Comparison of ENCODE assay signal across 12 cellular contexts in the genomic region with DNA sequence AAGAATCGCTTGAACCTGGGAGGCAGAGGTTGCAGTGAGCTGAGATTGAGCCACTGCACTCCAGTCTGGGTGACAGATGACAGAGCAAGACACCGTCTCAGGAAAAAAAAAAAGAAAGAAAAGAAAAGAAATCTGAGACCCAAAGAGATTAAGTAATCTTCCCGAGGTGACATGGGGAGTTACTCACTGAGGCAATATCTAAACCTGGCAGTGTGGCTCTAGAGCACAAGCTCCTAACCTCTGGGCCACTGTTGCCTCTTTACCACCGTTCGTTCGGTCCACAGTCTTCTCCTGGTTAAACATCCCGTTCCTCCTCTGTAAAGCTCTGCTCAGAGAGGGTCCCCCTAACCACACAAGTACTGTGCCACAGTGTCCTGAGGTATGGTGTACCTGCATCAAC. TPM values are rescaled to one million over a fixed set of nuclear protein-coding genes. Genes with fewer than 3 reads are reported as not detected.
A peak's percentile ranks its signal among the peaks of the same experiment; 100 is the strongest.
DNase-seq lines count a peak whose midpoint lies in the region; ATAC-seq and TF ChIP-seq lines count a peak whose summit lies in the region.
"Had no signal": no experiment of that assay in that cellular context is flagged by ENCODE, and none has a peak within 500 bp of the region (broad histone marks: within the 10 kb centered on the region; RNA-seq: fewer than 3 reads in every experiment).

No MANE protein-coding gene starts in this region.

- H3K27ac ChIP-seq in liver (ENCODE audit: low read depth in 1 of 2, low read length in 2 of 2), result peak overlapping the region; percentile 99 to 100

- H3K4me1 Mint-ChIP-seq in stimulated activated naive CD8-positive, alpha-beta T cell treated with anti-CD3 and anti-CD28 coated beads, Interleukin-15, Interleukin-2, amounts not matched to agents 100 ng/mL and 50 ng/mL, for 24 hours (ENCODE audit: low read depth), result peaks cover 19% of the 10 kb centered on the region
- peaks cover 13% of the 10 kb centered on the region for H3K4me1 Mint-ChIP-seq in activated naive CD8-positive, alpha-beta T cell (ENCODE audit: low read depth)

- TF ChIP-seq RAD21 in liver (IDR thresholded peaks at IDR 0.05), result no peak

- no peak for TF ChIP-seq CTCF in liver (IDR thresholded peaks at IDR 0.05; ENCODE audit: low read depth, low read length, missing input control)

- H3K27me3 ChIP-seq in liver (ENCODE audit: control insufficient read depth in 4 of 4, insufficient read depth in 4 of 4, low read length in 3 of 4), result no peaks in the 10 kb centered on the region

- peak overlapping the region; percentile 90 to 99 (median 98) for H3K4me3 ChIP-seq in liver (ENCODE audit: low read depth in 1 of 3, low read length in 3 of 3)

- DNase-seq in stimulated activated naive CD8-positive, alpha-beta T cell treated with anti-CD3 and anti-CD28 coated beads, Interleukin-15, Interleukin-2, amounts not matched to agents 100 U/mL and 50 U/mL, for 24 hours, result no peak
- DNase-seq in GM19238 (ENCODE audit: insufficient read length, low spot score) (no peak), DMS53 treated with DMSO at 0.1 percent for 48 hours (lab: John Stamatoyannopoulos, UW; ENCODE audit: unreplicated experiment) (no peak)
- DNase-seq in NK-92 treated with Interleukin-12 subunit alpha and Interleukin-12 subunit beta, amount 100 ng/mL, for 24 hours (lab: John Stamatoyannopoulos, UW), result no peak
- DNase-seq: effector CD8-positive, alpha-beta T cell; NCI-H2081 treated with DMSO at 0.1 percent for 48 hours; occipital lobe; PC-3 had no signal

- no peak overlapping the region for H3K27ac Mint-ChIP-seq in stimulated activated naive CD8-positive, alpha-beta T cell treated with anti-CD3 and anti-CD28 coated beads, Interleukin-15, Interleukin-2, amounts not matched to agents 100 ng/mL and 50 ng/mL, for 24 hours
- peak overlapping the region; percentile 55 for H3K27ac Mint-ChIP-seq in activated naive CD8-positive, alpha-beta T cell

- H3K9me3 Mint-ChIP-seq in stimulated activated naive CD8-positive, alpha-beta T cell treated with anti-CD3 and anti-CD28 coated beads, Interleukin-15, Interleukin-2, amounts not matched to agents 100 ng/mL and 50 ng/mL, for 24 hours, result no peaks in the 10 kb centered on the region
- no peaks in the 10 kb centered on the region for H3K9me3 Mint-ChIP-seq in activated naive CD8-positive, alpha-beta T cell (ENCODE audit: low read depth)

- ATAC-seq in stimulated activated naive CD8-positive, alpha-beta T cell treated with anti-CD3 and anti-CD28 coated beads, Interleukin-15, Interleukin-2, amounts not matched to agents 100 U/mL and 50 U/mL, for 24 hours, result no peak
- ATAC-seq in GM19455 (IDR thresholded peaks at IDR 0.05; ENCODE audit: unreplicated experiment), result no peak
- ATAC-seq: PC-3 had no signal

- WGBS in liver, result 43% methylated on average over 7 of the region's 7 CpGs

- H3K9ac ChIP-seq in liver (ENCODE audit: low read depth in 1 of 2, low read length in 2 of 2), result peak overlapping the region; percentile 98 to 99

- peaks cover 0 to 12% (median 1%) of the 10 kb centered on the region in 4 donors for H3K36me3 ChIP-seq in liver (ENCODE audit: control insufficient read depth in 4 of 4, insufficient read depth in 3 of 4, low read depth in 1 of 4, low read length in 3 of 4)

- peak overlapping the region; percentile 97 for H3K4me3 Mint-ChIP-seq in stimulated activated naive CD8-positive, alpha-beta T cell treated with anti-CD3 and anti-CD28 coated beads, Interleukin-15, Interleukin-2, amounts not matched to agents 100 ng/mL and 50 ng/mL, for 24 hours
- H3K4me3 Mint-ChIP-seq in activated naive CD8-positive, alpha-beta T cell, result peak overlapping the region; percentile 96

- no peaks in the 10 kb centered on the region for H3K36me3 Mint-ChIP-seq in stimulated activated naive CD8-positive, alpha-beta T cell treated with anti-CD3 and anti-CD28 coated beads, Interleukin-15, Interleukin-2, amounts not matched to agents 100 ng/mL and 50 ng/mL, for 24 hours (ENCODE audit: low read depth)
- H3K36me3 Mint-ChIP-seq in activated naive CD8-positive, alpha-beta T cell, result no peaks in the 10 kb centered on the region

- no peaks in the 10 kb centered on the region for H3K27me3 Mint-ChIP-seq in stimulated activated naive CD8-positive, alpha-beta T cell treated with anti-CD3 and anti-CD28 coated beads, Interleukin-15, Interleukin-2, amounts not matched to agents 100 ng/mL and 50 ng/mL, for 24 hours
- H3K27me3 Mint-ChIP-seq in activated naive CD8-positive, alpha-beta T cell, result no peaks in the 10 kb centered on the region

- no peaks in the 10 kb centered on the region for H3K9me3 ChIP-seq in liver (ENCODE audit: control insufficient read depth in 4 of 4, low read length in 3 of 4)

- peaks cover 4 to 18% (median 14%) of the 10 kb centered on the region in 4 donors for H3K4me1 ChIP-seq in liver (ENCODE audit: control insufficient read depth in 4 of 4, insufficient read depth in 4 of 4, low read length in 3 of 4)

TF ChIP-seq in liver, 16 proteins besides CTCF, POLR2A, EP300 and RAD21:
- no peak for TF ChIP-seq JUND (IDR thresholded peaks at IDR 0.05)

RNA-seq across cellular contexts. Expression of a gene that starts 1.5 kb away (rescaled TPM):
- 100 to 1,000 TPM in 1 of 2 donors, 10 to 100 TPM in 1; 68.2 to 111 TPM for total RNA-seq in liver
- 100 to 1,000 TPM; 187 to 198 TPM for polyA plus RNA-seq in liver

RNA-seq across cellular contexts. Expression of a gene that starts 23.2 kb away (rescaled TPM):
- total RNA-seq in liver, result 10 to 100 TPM; 22.9 to 43.4 TPM
- polyA plus RNA-seq in liver, result 10 to 100 TPM; 37.0 to 40.4 TPM

RNA-seq across cellular contexts. Expression of a gene that starts 32.8 kb away (rescaled TPM):
- 10 to 100 TPM; 26.3 to 33.9 TPM for total RNA-seq in liver
- 10 to 100 TPM; 52.6 to 71.1 TPM for polyA plus RNA-seq in liver

RNA-seq across cellular contexts. Expression of a gene that starts 44.3 kb away (rescaled TPM):
- 10 to 100 TPM; 33.8 to 58.0 TPM for total RNA-seq in liver
- polyA plus RNA-seq in liver, result 10 to 100 TPM; 39.2 to 50.2 TPM

RNA-seq across cellular contexts. Expression of a gene that starts 45.5 kb away (rescaled TPM):
- total RNA-seq in liver, result 10 to 100 TPM; 28.4 to 86.4 TPM
- 10 to 100 TPM; 17.1 to 21.1 TPM for polyA plus RNA-seq in liver
